Comparison of ENCODE assay signal across 9 cellular contexts in the genomic region with DNA sequence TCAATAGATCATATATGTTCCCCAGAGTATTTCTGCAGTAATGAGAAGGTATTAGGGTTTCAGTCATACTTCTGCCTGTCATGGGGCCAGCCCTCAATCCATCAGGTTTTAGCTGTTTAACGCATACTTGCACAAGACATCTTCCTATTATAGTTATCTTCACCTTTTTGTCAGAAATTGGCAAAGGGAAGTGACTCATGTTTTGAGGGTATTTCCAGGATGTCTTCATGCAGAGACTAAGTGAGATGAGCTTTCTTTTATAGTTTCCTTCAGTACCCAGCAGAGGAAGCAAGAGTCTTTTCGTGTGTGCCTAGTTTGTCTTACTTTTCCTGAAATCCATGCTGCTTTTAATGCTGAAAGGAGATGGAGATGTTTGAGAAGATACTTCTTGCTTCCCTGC. TPM values are rescaled to one million over a fixed set of nuclear protein-coding genes. Genes with fewer than 3 reads are reported as not detected.
DNase-seq lines count a peak whose midpoint lies in the region; ATAC-seq lines count a peak whose summit lies in the region.
"Had no signal": no experiment of that assay in that cellular context is flagged by ENCODE, and none has a peak within 500 bp of the region (broad histone marks: within the 10 kb centered on the region; RNA-seq: fewer than 3 reads in every experiment).

No MANE protein-coding gene starts in this region.

- POLR2A ChIA-PET in activated CD4-positive, alpha-beta memory T cell treated with anti-CD3 and anti-CD28 coated beads, Interleukin-2, amount 10 ng/mL, durations not matched to agents 7 days and 5 days (lab: Charles Lee) = interaction anchor here (0.8 to 3.2 kb wide), 5 partner anchors 9 to 588 kb away, joined by 3 to 25 read pairs (median 4); a partner anchor contains a TSS

- no peaks in the 10 kb centered on the region for H3K9me3 Mint-ChIP-seq in activated CD4-positive, alpha-beta memory T cell treated with anti-CD3 and anti-CD28 coated beads, Interleukin-2, amount 10 ng/mL, durations not matched to agents 7 days and 5 days

- no peaks in the 10 kb centered on the region for H3K27me3 Mint-ChIP-seq in activated CD4-positive, alpha-beta memory T cell treated with anti-CD3 and anti-CD28 coated beads, Interleukin-2, amount 10 ng/mL, durations not matched to agents 7 days and 5 days

- CTCF ChIA-PET in activated CD4-positive, alpha-beta memory T cell treated with anti-CD3 and anti-CD28 coated beads, Interleukin-2, amount 10 ng/mL, durations not matched to agents 7 days and 5 days (lab: Charles Lee) = interaction anchor here (1.4 kb wide), 1 partner anchor 9 kb away, joined by 3 read pairs; no protein-coding TSS in a partner anchor

- ATAC-seq in HG03097 (IDR thresholded peaks at IDR 0.05; ENCODE audit: low FRiP score, unreplicated experiment) (peak; percentile 67), left cardiac atrium (no peak)

- H3K36me3 Mint-ChIP-seq in activated CD4-positive, alpha-beta memory T cell treated with anti-CD3 and anti-CD28 coated beads, Interleukin-2, amount 10 ng/mL, durations not matched to agents 7 days and 5 days (ENCODE audit: low read depth) = peaks cover 65% of the 10 kb centered on the region

- peak overlapping the region; percentile 97 for H3K27ac Mint-ChIP-seq in activated CD4-positive, alpha-beta memory T cell treated with anti-CD3 and anti-CD28 coated beads, Interleukin-2, amount 10 ng/mL, durations not matched to agents 7 days and 5 days

- H3K4me3 Mint-ChIP-seq in activated CD4-positive, alpha-beta memory T cell treated with anti-CD3 and anti-CD28 coated beads, Interleukin-2, amount 10 ng/mL, durations not matched to agents 7 days and 5 days = peak overlapping the region; percentile 65

- intact Hi-C loops in left cardiac atrium (cut with DNase I) = no loop called here

- peaks cover 28% of the 10 kb centered on the region for H3K4me1 Mint-ChIP-seq in activated CD4-positive, alpha-beta memory T cell treated with anti-CD3 and anti-CD28 coated beads, Interleukin-2, amount 10 ng/mL, durations not matched to agents 7 days and 5 days

- peak; percentile 7 for DNase-seq in NK-92 treated with Interleukin-12 subunit alpha and Interleukin-12 subunit beta, amount 100 ng/mL, for 24 hours (lab: John Stamatoyannopoulos, UW)
- DNase-seq in NK-92 (lab: John Stamatoyannopoulos, UW; ENCODE audit: unreplicated experiment) (no peak), left cardiac atrium (no peak), 8988T (no peak), NCI-H748 treated with DMSO at 0.1 percent for 48 hours (lab: John Stamatoyannopoulos, UW) (no peak)
- DNase-seq in activated CD4-positive, alpha-beta memory T cell treated with anti-CD3 and anti-CD28 coated beads, Interleukin-2, amount 10 ng/mL, durations not matched to agents 7 days and 5 days = peak; percentile 23
- DNase-seq in stimulated activated CD4-positive, alpha-beta T cell treated with anti-CD3 and anti-CD28 coated beads, Interleukin-4, amount 100 ng/mL, for 24 hours = peak; percentile 15

RNA-seq across cellular contexts. Expression of a gene that starts 9.5 kb away (rescaled TPM):
- total RNA-seq in activated CD4-positive, alpha-beta memory T cell treated with anti-CD3 and anti-CD28 coated beads, Interleukin-2, amount 10 ng/mL, durations not matched to agents 7 days and 5 days = 10 to 100 TPM; 33.3 to 36.3 TPM
- 1 to 10 TPM; 7.1 to 7.5 TPM for total RNA-seq in left cardiac atrium

RNA-seq across cellular contexts. Expression of a gene that starts 44.4 kb away (rescaled TPM):
- total RNA-seq in activated CD4-positive, alpha-beta memory T cell treated with anti-CD3 and anti-CD28 coated beads, Interleukin-2, amount 10 ng/mL, durations not matched to agents 7 days and 5 days = not detected
- not detected for total RNA-seq in left cardiac atrium
- total RNA-seq: SJSA1 had no signal

Comparison
In these comparisons a context has a peak if more than half of its experiments do, and no peak if none do; other contexts are left out.
1. DNase-seq: peak in NK-92 treated with Interleukin-12 subunit alpha and Interleukin-12 subunit beta, amount 100 ng/mL, for 24 hours (single experiment), activated CD4-positive, alpha-beta memory T cell treated with anti-CD3 and anti-CD28 coated beads, Interleukin-2, amount 10 ng/mL, durations not matched to agents 7 days and 5 days (single experiment) and stimulated activated CD4-positive, alpha-beta T cell treated with anti-CD3 and anti-CD28 coated beads, Interleukin-4, amount 100 ng/mL, for 24 hours (single experiment); none in NK-92 (single experiment), left cardiac atrium (single experiment), 8988T (single experiment) and NCI-H748 treated with DMSO at 0.1 percent for 48 hours (single experiment).
2. RNA of a gene that starts 9.5 kb away (total RNA-seq): 33.3 to 36.3 TPM in activated CD4-positive, alpha-beta memory T cell treated with anti-CD3 and anti-CD28 coated beads, Interleukin-2, amount 10 ng/mL, durations not matched to agents 7 days and 5 days; 7.1 to 7.5 TPM in left cardiac atrium; every median in the first group is over 4 times any median in the second.